32 cellular contexts compared by ENCODE assay signal in genomic region chr7:43492906-43493305, GRCh38.
"Had no signal": no experiment of that assay in that cellular context is flagged by ENCODE, and none has a peak within 500 bp of the region (broad histone marks: within the 10 kb centered on the region; RNA-seq: fewer than 3 reads in every experiment).

No MANE protein-coding gene starts in this region.

- ATAC-seq: activated CD8-positive, alpha-beta memory T cell treated with anti-CD3 and anti-CD28 coated beads, Interleukin-2, amount 10 ng/mL, durations not matched to agents 7 days and 5 days; activated naive CD4-positive, alpha-beta T cell treated with anti-CD3 and anti-CD28 coated beads, Interleukin-2, amount 50 U/mL, for 72 hours; K562 had no signal

- FAIRE-seq: K562 had no signal

- H3K27ac ChIP-seq: adrenal gland, brain microvascular endothelial cell, PC-9, VCaP had no signal

- H3K9me3 ChIP-seq: adrenal gland had no signal

- H3K27me3 ChIP-seq: adrenal gland, brain microvascular endothelial cell had no signal

- H3K4me3 ChIP-seq: adrenal gland, K562, PC-9 had no signal

- H3K36me3 ChIP-seq: adrenal gland, brain microvascular endothelial cell had no signal

- DNase-seq: activated B cell treated with CpG ODN at 0.5 μM for 24 hours; activated CD4-positive, alpha-beta memory T cell treated with anti-CD3 and anti-CD28 coated beads, Interleukin-2, amount 10 ng/mL, durations not matched to agents 7 days and 5 days; activated CD4-positive, alpha-beta T cell treated with anti-CD3 and anti-CD28 coated beads for 48 hours; activated CD4-positive, CD25-positive, alpha-beta regulatory T cell treated with anti-CD3 and anti-CD28 coated beads, Interleukin-2, amount 50 U/mL, for 72 hours; activated CD8-positive, alpha-beta memory T cell treated with anti-CD3 and anti-CD28 coated beads for 24 hours; activated CD8-positive, alpha-beta memory T cell treated with anti-CD3 and anti-CD28 coated beads, Interleukin-2, amount 10 ng/mL, durations not matched to agents 7 days and 5 days; activated gamma-delta T cell treated with Interleukin-2 at 50 U/mL for 16 hours; activated naive CD4-positive, alpha-beta T cell treated with anti-CD3 and anti-CD28 coated beads for 36 hours; activated T-cell treated with anti-CD3 and anti-CD28 coated beads, Interleukin-2, amount 50 U/mL, for 24 hours; adrenal gland; brain microvascular endothelial cell; central memory CD4-positive, alpha-beta T cell; NCI-H1092 treated with DMSO at 0.1 percent for 48 hours; NCI-H1417; NCI-H146; NCI-H187; NCI-H2029 treated with DMSO at 0.1 percent for 48 hours; NCI-H2107; NCI-H2171; NCI-H510A; NCI-H526; NCI-H748 treated with DMSO at 0.1 percent for 48 hours; NK-92 treated with Interleukin-12 subunit alpha and Interleukin-12 subunit beta, amount 100 ng/mL, for 24 hours; PC-9; Right ventricle myocardium superior; SW 1271; T-helper 1 cell; T-helper 2 cell; T1000 had no signal
